ENCODE assay signal across 10 cellular contexts in the genomic region with DNA sequence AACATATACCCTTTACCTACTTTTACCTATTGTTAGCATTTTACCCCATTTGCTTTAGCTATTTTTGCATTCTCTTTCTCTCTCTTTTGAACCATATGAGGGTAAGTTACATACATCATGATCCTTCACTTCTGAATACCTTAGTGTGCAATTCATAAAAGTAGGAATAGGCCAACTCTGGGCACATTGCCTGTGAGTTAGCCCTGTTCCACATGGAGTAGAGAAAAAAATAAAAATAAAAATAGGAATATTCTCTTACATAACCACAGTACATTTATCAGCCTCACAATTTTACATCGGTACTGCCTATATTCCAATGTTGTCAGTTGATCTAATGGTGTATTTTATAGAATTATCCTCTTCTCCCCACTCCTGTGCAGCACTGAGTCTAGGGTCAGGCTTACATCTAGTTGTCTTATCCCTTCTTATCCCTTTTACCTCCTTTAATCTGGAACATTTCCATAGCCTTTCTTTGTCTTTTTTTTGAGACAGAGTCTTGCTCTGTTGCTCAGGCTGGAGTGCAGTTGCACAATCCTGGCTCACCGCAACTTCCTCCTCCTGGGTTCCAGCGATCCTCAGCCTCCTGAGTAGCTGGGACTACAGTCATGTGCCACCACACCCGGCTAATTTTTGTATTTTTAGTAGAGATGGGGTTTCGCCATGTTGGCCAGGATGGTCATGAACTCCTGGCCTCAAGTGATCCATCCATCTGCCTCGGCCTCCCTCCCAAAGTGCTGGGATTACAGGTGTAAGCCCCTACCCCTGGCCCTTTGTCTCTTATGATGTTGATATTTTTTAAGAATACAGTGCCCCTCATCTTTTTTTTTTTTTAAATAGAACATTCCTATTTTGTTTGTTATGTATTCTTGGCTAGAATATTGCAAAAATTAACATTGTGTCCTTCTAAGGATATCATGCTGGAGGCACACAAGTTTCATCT. TPM values are rescaled to one million over a fixed set of nuclear protein-coding genes. Genes with fewer than 3 reads are reported as not detected.
DNase-seq lines count a peak whose midpoint lies in the region; ATAC-seq and TF ChIP-seq lines count a peak whose summit lies in the region.
"Had no signal": no experiment of that assay in that cellular context is flagged by ENCODE, and none has a peak within 500 bp of the region (broad histone marks: within the 10 kb centered on the region; RNA-seq: fewer than 3 reads in every experiment).

No MANE protein-coding gene starts in this region.

- ATAC-seq in activated CD4-positive, CD25-positive, alpha-beta regulatory T cell treated with anti-CD3 and anti-CD28 coated beads, Interleukin-2, amount 50 U/mL, for 24 hours, result no peak
- ATAC-seq in GM19467 (IDR thresholded peaks at IDR 0.05; ENCODE audit: unreplicated experiment) (no peak), HG03432 (IDR thresholded peaks at IDR 0.05; ENCODE audit: unreplicated experiment) (no peak)

- peak; percentile 54 for DNase-seq in Calu3
- peak; percentile 83 for DNase-seq in SIG-M5 treated with dmso at 0.1 percent for 504 hours (lab: John Stamatoyannopoulos, UW; ENCODE audit: unreplicated experiment)
- DNase-seq in globus pallidus (ENCODE audit: low spot score), result peak; percentile 30
- DNase-seq in pons (ENCODE audit: low spot score), result peak; percentile 66
- no peak for DNase-seq in NCI-H510A (lab: John Stamatoyannopoulos, UW)
- DNase-seq: CD4-positive, alpha-beta T cell; T1000 had no signal

- H3K4me3 Mint-ChIP-seq in Calu3 (ENCODE audit: low read depth, unreplicated experiment), result no peak overlapping the region
- H3K4me3 Mint-ChIP-seq: CD4-positive, alpha-beta T cell had no signal

- H3K27me3 Mint-ChIP-seq in Calu3 (ENCODE audit: unreplicated experiment), result no peaks in the 10 kb centered on the region
- H3K27me3 Mint-ChIP-seq: CD4-positive, alpha-beta T cell had no signal

- no peak for TF ChIP-seq CTCF in Calu3 (IDR thresholded peaks at IDR 0.05; ENCODE audit: unreplicated experiment)

- no TSS peak for BruUV-seq in Calu3 (replicated peaks; lab: Mats Ljungman, UMichigan)

- H3K9me3 Mint-ChIP-seq in Calu3 (ENCODE audit: low read depth, unreplicated experiment), result no peaks in the 10 kb centered on the region
- H3K9me3 Mint-ChIP-seq: CD4-positive, alpha-beta T cell had no signal

- CTCF ChIA-PET in Calu3 (lab: Charles Lee), result interaction anchor here (0.6 kb wide), 1 partner anchor 197 kb away, joined by 6 read pairs; no protein-coding TSS in a partner anchor

- H3K36me3 Mint-ChIP-seq in Calu3 (ENCODE audit: insufficient read depth, unreplicated experiment), result no peaks in the 10 kb centered on the region

- no peak overlapping the region for H3K27ac Mint-ChIP-seq in Calu3 (ENCODE audit: unreplicated experiment)
- H3K27ac Mint-ChIP-seq: CD4-positive, alpha-beta T cell had no signal

- intact Hi-C loops in Calu3 (cut with micrococcal nuclease; ENCODE audit: unreplicated experiment), result no loop called here

- peaks cover 20% of the 10 kb centered on the region for H3K4me1 Mint-ChIP-seq in Calu3 (ENCODE audit: low read depth, unreplicated experiment)

RNA-seq across cellular contexts. Expression of a gene that starts 11.1 kb away (rescaled TPM):
- 15.5 and 25.3 TPM in 2 replicates for total RNA-seq in Calu3 (2022)
